In genomic region chr14:73058224-73058922, GRCh38 we compare ENCODE assay signal across 8 cellular contexts. TPM values are rescaled to one million over a fixed set of nuclear protein-coding genes. Genes with fewer than 3 reads are reported as not detected.
DNase-seq lines count a peak whose midpoint lies in the region; ATAC-seq and TF ChIP-seq lines count a peak whose summit lies in the region.

RBM25 (plus strand) TSS chr14:73058534; CDS start chr14:73071642, 13,108 bp downstream.

- H3K4me1 ChIP-seq in upper lobe of right lung, result peaks cover 34% of the 10 kb centered on the region

- H3K9me3 ChIP-seq in upper lobe of right lung, result no peaks in the 10 kb centered on the region

- H3K36me3 ChIP-seq in upper lobe of right lung, result peaks cover 5% of the 10 kb centered on the region

- peak within 1 kb of the TSS; percentile 82 for H3K4me3 ChIP-seq in upper lobe of right lung

- no peaks in the 10 kb centered on the region for H3K27me3 ChIP-seq in upper lobe of right lung

- peak within 1 kb of the TSS; percentile 91 for H3K27ac ChIP-seq in upper lobe of right lung

- intact Hi-C loops in T-helper 1 cell treated with Interleukin-12 subunit alpha and Interleukin-12 subunit beta and Interleukin-4 antibody, amounts not matched to agents 30 ng/mL and 1 ng/mL, for 36 hours (cut with micrococcal nuclease), result loop anchor here (1.0 to 5.0 kb wide), 14 partner anchors 31 to 1705 kb away; partner anchors contain the start of genes ALDH6A1, DCAF4, DNAL1 and ISCA2
- intact Hi-C loops in left cardiac atrium (cut with DNase I) (no loop called here), posterior vena cava (cut with DNase I) (no loop called here), upper lobe of right lung (cut with DNase I) (no loop called here)

- no peak for TF ChIP-seq CTCF in upper lobe of right lung (IDR thresholded peaks at IDR 0.05)

- ATAC-seq in GM18499 (IDR thresholded peaks at IDR 0.05; ENCODE audit: insufficient read depth, unreplicated experiment), result peak; percentile 91
- ATAC-seq in HG02938 (IDR thresholded peaks at IDR 0.05; ENCODE audit: unreplicated experiment), result peak; percentile 90
- peak; percentile 99 for ATAC-seq in left cardiac atrium
- peak; percentile 100 for ATAC-seq in upper lobe of right lung

- DNase-seq in NCI-H1694 (lab: John Stamatoyannopoulos, UW) (peak; percentile 100), amygdala (lab: John Stamatoyannopoulos, UW) (peak; percentile 67 to 98 (median 94)), left cardiac atrium (peak; percentile 97), posterior vena cava (ENCODE audit: low spot score) (peak; percentile 99), upper lobe of right lung (peak; percentile 97)

RNA-seq across cellular contexts. Expression of gene RBM25, which starts in this region (rescaled TPM):
- total RNA-seq in T-helper 1 cell treated with Interleukin-12 subunit alpha and Interleukin-12 subunit beta and Interleukin-4 antibody, amounts not matched to agents 30 ng/mL and 1 ng/mL, for 36 hours, result 108 TPM in 2 replicates
- total RNA-seq in left cardiac atrium (10 to 100 TPM; 32.0 to 47.3 TPM), posterior vena cava (10 to 100 TPM; 55.0 to 57.2 TPM), upper lobe of right lung (70.1 TPM)

Comparison
In these comparisons a context has a peak if more than half of its experiments do, and no peak if none do; other contexts are left out.
1. Peak in every context shown above with its lines: DNase-seq, ATAC-seq, H3K4me3 ChIP-seq and H3K27ac ChIP-seq.